ENCODE assay signal across 11 cellular contexts in genomic region chr15:50260969-50261496, GRCh38. TPM values are rescaled to one million over a fixed set of nuclear protein-coding genes. Genes with fewer than 3 reads are reported as not detected.
DNase-seq lines count a peak whose midpoint lies in the region; ATAC-seq lines count a peak whose summit lies in the region.
"Had no signal": no experiment of that assay in that cellular context is flagged by ENCODE, and none has a peak within 500 bp of the region (broad histone marks: within the 10 kb centered on the region; RNA-seq: fewer than 3 reads in every experiment).

No MANE protein-coding gene starts in this region.

- H3K27ac Mint-ChIP-seq in stimulated activated naive CD8-positive, alpha-beta T cell treated with anti-CD3 and anti-CD28 coated beads, Interleukin-15, Interleukin-2, amounts not matched to agents 100 ng/mL and 50 ng/mL, for 24 hours, result peak overlapping the region; percentile 98
- H3K27ac Mint-ChIP-seq in activated T-helper 17 cell treated with anti-CD3 and anti-CD28 coated beads, Interleukin-2, amount 50 U/mL, for 72 hours, result peak overlapping the region; percentile 99

- no peak for DNase-seq in stimulated activated naive CD8-positive, alpha-beta T cell treated with anti-CD3 and anti-CD28 coated beads, Interleukin-15, Interleukin-2, amounts not matched to agents 100 U/mL and 50 U/mL, for 24 hours
- DNase-seq in NCI-H128 (lab: John Stamatoyannopoulos, UW; ENCODE audit: unreplicated experiment) (no peak), NCI-H2081 treated with DMSO at 0.1 percent for 48 hours (lab: John Stamatoyannopoulos, UW) (no peak), NCI-H1417 (lab: John Stamatoyannopoulos, UW) (no peak), NCI-H2227 (lab: John Stamatoyannopoulos, UW; ENCODE audit: unreplicated experiment) (no peak)
- DNase-seq: left ventricle myocardium superior, NCI-H1436, sigmoid colon had no signal

- no peaks in the 10 kb centered on the region for H3K27me3 Mint-ChIP-seq in stimulated activated naive CD8-positive, alpha-beta T cell treated with anti-CD3 and anti-CD28 coated beads, Interleukin-15, Interleukin-2, amounts not matched to agents 100 ng/mL and 50 ng/mL, for 24 hours
- H3K27me3 Mint-ChIP-seq in activated T-helper 17 cell treated with anti-CD3 and anti-CD28 coated beads, Interleukin-2, amount 50 U/mL, for 72 hours, result no peaks in the 10 kb centered on the region

- H3K4me1 Mint-ChIP-seq in stimulated activated naive CD8-positive, alpha-beta T cell treated with anti-CD3 and anti-CD28 coated beads, Interleukin-15, Interleukin-2, amounts not matched to agents 100 ng/mL and 50 ng/mL, for 24 hours (ENCODE audit: low read depth), result peaks cover 80% of the 10 kb centered on the region
- peaks cover 34% of the 10 kb centered on the region for H3K4me1 Mint-ChIP-seq in activated T-helper 17 cell treated with anti-CD3 and anti-CD28 coated beads, Interleukin-2, amount 50 U/mL, for 72 hours

- no peak for ATAC-seq in stimulated activated naive CD8-positive, alpha-beta T cell treated with anti-CD3 and anti-CD28 coated beads, Interleukin-15, Interleukin-2, amounts not matched to agents 100 U/mL and 50 U/mL, for 24 hours
- ATAC-seq in HG03045 (IDR thresholded peaks at IDR 0.05; ENCODE audit: unreplicated experiment), result peak; percentile 48
- peak; percentile 55 for ATAC-seq in activated T-helper 17 cell treated with anti-CD3 and anti-CD28 coated beads, Interleukin-2, amount 50 U/mL, for 72 hours (replicated peaks)
- ATAC-seq: left ventricle myocardium superior had no signal

- peak overlapping the region; percentile 58 for H3K4me3 Mint-ChIP-seq in stimulated activated naive CD8-positive, alpha-beta T cell treated with anti-CD3 and anti-CD28 coated beads, Interleukin-15, Interleukin-2, amounts not matched to agents 100 ng/mL and 50 ng/mL, for 24 hours
- peak overlapping the region; percentile 77 for H3K4me3 Mint-ChIP-seq in activated T-helper 17 cell treated with anti-CD3 and anti-CD28 coated beads, Interleukin-2, amount 50 U/mL, for 72 hours

- no peaks in the 10 kb centered on the region for H3K9me3 Mint-ChIP-seq in stimulated activated naive CD8-positive, alpha-beta T cell treated with anti-CD3 and anti-CD28 coated beads, Interleukin-15, Interleukin-2, amounts not matched to agents 100 ng/mL and 50 ng/mL, for 24 hours
- no peaks in the 10 kb centered on the region for H3K9me3 Mint-ChIP-seq in activated T-helper 17 cell treated with anti-CD3 and anti-CD28 coated beads, Interleukin-2, amount 50 U/mL, for 72 hours

- no peaks in the 10 kb centered on the region for H3K36me3 Mint-ChIP-seq in stimulated activated naive CD8-positive, alpha-beta T cell treated with anti-CD3 and anti-CD28 coated beads, Interleukin-15, Interleukin-2, amounts not matched to agents 100 ng/mL and 50 ng/mL, for 24 hours (ENCODE audit: low read depth)
- no peaks in the 10 kb centered on the region for H3K36me3 Mint-ChIP-seq in activated T-helper 17 cell treated with anti-CD3 and anti-CD28 coated beads, Interleukin-2, amount 50 U/mL, for 72 hours (ENCODE audit: low read depth)

RNA-seq across cellular contexts. Expression of gene HDC, which starts 4.5 kb away (rescaled TPM):
- 1 to 10 TPM in 1 of 2 donors, not detected in 1; 1.2 TPM for total RNA-seq in activated T-helper 17 cell treated with anti-CD3 and anti-CD28 coated beads, Interleukin-2, amount 50 U/mL, for 72 hours
